Comparison of ENCODE assay signal across 21 cellular contexts in genomic region chr2:68039317-68039716, GRCh38. TPM values are rescaled to one million over a fixed set of nuclear protein-coding genes. Genes with fewer than 3 reads are reported as not detected.
A peak's percentile ranks its signal among the peaks of the same experiment; 100 is the strongest.
DNase-seq lines count a peak whose midpoint lies in the region; ATAC-seq and TF ChIP-seq lines count a peak whose summit lies in the region.
"Had no signal": no experiment of that assay in that cellular context is flagged by ENCODE, and none has a peak within 500 bp of the region (broad histone marks: within the 10 kb centered on the region; RNA-seq: fewer than 3 reads in every experiment).

No MANE protein-coding gene starts in this region.

- ATAC-seq in CD4-positive, alpha-beta T cell (ENCODE audit: poor library complexity), result no peak
- ATAC-seq in HG02642 (IDR thresholded peaks at IDR 0.05; ENCODE audit: poor library complexity, unreplicated experiment), result no peak
- no peak for ATAC-seq in stimulated activated memory B cell treated with anti-CD40 and anti-IgM and Interleukin-4, amounts not matched to agents 10 μg/mL and 1 μg/mL and 100 μg/mL, for 72 hours
- ATAC-seq: GM12878, T-cell had no signal

- no peak for TF ChIP-seq CTCF in CD4-positive, alpha-beta T cell (IDR thresholded peaks at IDR 0.05)
- TF ChIP-seq CTCF in HEK293 (tag by site-specific recombination; IDR thresholded peaks at IDR 0.05) (no peak), VCaP (conservative IDR thresholded peaks at IDR 0.05) (no peak), mesothelial cell of epicardium (IDR thresholded peaks at IDR 0.05; ENCODE audit: unreplicated experiment) (no peak)

- no peaks in the 10 kb centered on the region for H3K9me3 ChIP-seq in CD4-positive, alpha-beta T cell (ENCODE audit: control insufficient read depth, low read length)
- H3K9me3 ChIP-seq in HEK293 (ENCODE audit: control insufficient read depth, insufficient read depth, low read depth, low read length), result no peaks in the 10 kb centered on the region

- no peak overlapping the region for H3K4me3 ChIP-seq in HEK293 (ENCODE audit: low read depth, low read length)
- H3K4me3 ChIP-seq: GM12878, SK-N-MC had no signal

- no peak overlapping the region for H3K4me3 Mint-ChIP-seq in CD4-positive, alpha-beta T cell
- no peak overlapping the region for H3K4me3 Mint-ChIP-seq in mesothelial cell of epicardium
- H3K4me3 Mint-ChIP-seq in stimulated activated memory B cell treated with anti-CD40 and anti-IgM and Interleukin-4, amounts not matched to agents 10 μg/mL and 1 μg/mL and 100 μg/mL, for 72 hours, result no peak overlapping the region
- H3K4me3 Mint-ChIP-seq: T-cell had no signal

- H3K27me3 Mint-ChIP-seq in CD4-positive, alpha-beta T cell, result no peaks in the 10 kb centered on the region
- H3K27me3 Mint-ChIP-seq in mesothelial cell of epicardium (ENCODE audit: low read depth), result no peaks in the 10 kb centered on the region
- no peaks in the 10 kb centered on the region for H3K27me3 Mint-ChIP-seq in stimulated activated memory B cell treated with anti-CD40 and anti-IgM and Interleukin-4, amounts not matched to agents 10 μg/mL and 1 μg/mL and 100 μg/mL, for 72 hours
- H3K27me3 Mint-ChIP-seq: T-cell had no signal

- POLR2A ChIA-PET in CD4-positive, alpha-beta T cell (lab: Charles Lee), result no interaction called here
- POLR2A ChIA-PET in HEK293 (lab: Yijun Ruan, JAX), result interaction anchor here (1.2 kb wide), 1 partner anchor 12 kb away, joined by 3 read pairs; no protein-coding TSS in a partner anchor

- no peaks in the 10 kb centered on the region for H3K4me1 Mint-ChIP-seq in CD4-positive, alpha-beta T cell (ENCODE audit: low read depth)
- H3K4me1 Mint-ChIP-seq in mesothelial cell of epicardium, result peaks cover 57% of the 10 kb centered on the region
- no peaks in the 10 kb centered on the region for H3K4me1 Mint-ChIP-seq in stimulated activated memory B cell treated with anti-CD40 and anti-IgM and Interleukin-4, amounts not matched to agents 10 μg/mL and 1 μg/mL and 100 μg/mL, for 72 hours

- peak overlapping the region; percentile 12 for H3K27ac Mint-ChIP-seq in CD4-positive, alpha-beta T cell
- H3K27ac Mint-ChIP-seq in mesothelial cell of epicardium, result peak overlapping the region; percentile 79
- H3K27ac Mint-ChIP-seq in stimulated activated memory B cell treated with anti-CD40 and anti-IgM and Interleukin-4, amounts not matched to agents 10 μg/mL and 1 μg/mL and 100 μg/mL, for 72 hours, result no peak overlapping the region
- H3K27ac Mint-ChIP-seq: T-cell had no signal

- no peak for DNase-seq in CD4-positive, alpha-beta T cell
- DNase-seq in mesothelial cell of epicardium (ENCODE audit: low spot score in 2 of 2, unreplicated experiment in 2 of 2) (no peak), RKO (ENCODE audit: low spot score) (no peak)
- DNase-seq: AML-193, DND-41, GOT3, NCI-H1105, NCI-H146, NCI-H2029 treated with DMSO at 0.1 percent for 48 hours, NCI-H446, OCI-M1, RPMI8226, SHP77, T-cell had no signal

- H3K9me3 Mint-ChIP-seq in CD4-positive, alpha-beta T cell, result no peaks in the 10 kb centered on the region
- H3K9me3 Mint-ChIP-seq in mesothelial cell of epicardium, result no peaks in the 10 kb centered on the region
- no peaks in the 10 kb centered on the region for H3K9me3 Mint-ChIP-seq in stimulated activated memory B cell treated with anti-CD40 and anti-IgM and Interleukin-4, amounts not matched to agents 10 μg/mL and 1 μg/mL and 100 μg/mL, for 72 hours
- H3K9me3 Mint-ChIP-seq: T-cell had no signal

- H3K36me3 ChIP-seq in HEK293 (ENCODE audit: control insufficient read depth in 2 of 2, insufficient read depth in 1 of 2, low read length in 2 of 2), result peaks cover 1 to 4% of the 10 kb centered on the region in 2 experiments; a peak in 2 of 3 replicates

- H3K27me3 ChIP-seq in CD4-positive, alpha-beta T cell (ENCODE audit: control insufficient read depth, insufficient read depth, low read length), result no peaks in the 10 kb centered on the region

- peaks cover 22% of the 10 kb centered on the region for H3K36me3 Mint-ChIP-seq in CD4-positive, alpha-beta T cell (ENCODE audit: low read depth)
- no peaks in the 10 kb centered on the region for H3K36me3 Mint-ChIP-seq in mesothelial cell of epicardium
- peaks cover 15% of the 10 kb centered on the region for H3K36me3 Mint-ChIP-seq in stimulated activated memory B cell treated with anti-CD40 and anti-IgM and Interleukin-4, amounts not matched to agents 10 μg/mL and 1 μg/mL and 100 μg/mL, for 72 hours

- CTCF ChIA-PET in CD4-positive, alpha-beta T cell (lab: Charles Lee), result interaction anchor here (1.4 kb wide), 1 partner anchor 15 kb away, joined by 3 read pairs; no protein-coding TSS in a partner anchor
- CTCF ChIA-PET in HEK293 (lab: Yijun Ruan, JAX), result interaction anchor here (0.5 kb wide), 1 partner anchor 157 kb away, joined by 3 read pairs; no protein-coding TSS in a partner anchor

- H3K27ac ChIP-seq in CD4-positive, alpha-beta T cell (ENCODE audit: low read depth, low read length), result no peak overlapping the region
- H3K27ac ChIP-seq in HEK293 (ENCODE audit: extremely low read depth, low read depth, low read length) (no peak overlapping the region), VCaP (peak overlapping the region; percentile 22)
- H3K27ac ChIP-seq: C4-2B, SK-N-MC had no signal

- peaks cover 19% of the 10 kb centered on the region for H3K4me1 ChIP-seq in HEK293 (ENCODE audit: control insufficient read depth, insufficient read depth, low read length)

- intact Hi-C loops in CD4-positive, alpha-beta T cell (cut with DNase I, micrococcal nuclease), result no loop called here

TF ChIP-seq in HEK293, 187 proteins besides CTCF, POLR2A, EP300 and RAD21:
- TF ChIP-seq, protein P1, sequence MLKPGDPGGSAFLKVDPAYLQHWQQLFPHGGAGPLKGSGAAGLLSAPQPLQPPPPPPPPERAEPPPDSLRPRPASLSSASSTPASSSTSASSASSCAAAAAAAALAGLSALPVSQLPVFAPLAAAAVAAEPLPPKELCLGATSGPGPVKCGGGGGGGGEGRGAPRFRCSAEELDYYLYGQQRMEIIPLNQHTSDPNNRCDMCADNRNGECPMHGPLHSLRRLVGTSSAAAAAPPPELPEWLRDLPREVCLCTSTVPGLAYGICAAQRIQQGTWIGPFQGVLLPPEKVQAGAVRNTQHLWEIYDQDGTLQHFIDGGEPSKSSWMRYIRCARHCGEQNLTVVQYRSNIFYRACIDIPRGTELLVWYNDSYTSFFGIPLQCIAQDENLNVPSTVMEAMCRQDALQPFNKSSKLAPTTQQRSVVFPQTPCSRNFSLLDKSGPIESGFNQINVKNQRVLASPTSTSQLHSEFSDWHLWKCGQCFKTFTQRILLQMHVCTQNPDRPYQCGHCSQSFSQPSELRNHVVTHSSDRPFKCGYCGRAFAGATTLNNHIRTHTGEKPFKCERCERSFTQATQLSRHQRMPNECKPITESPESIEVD (tag by site-specific recombination; IDR thresholded peaks at IDR 0.05), result peak; percentile 56; the same call in 1 of the 2 replicates
- TF ChIP-seq ZNF704 (tag by site-specific recombination; IDR thresholded peaks at IDR 0.05) (no peak), WT1 (tag by site-specific recombination; IDR thresholded peaks at IDR 0.05) (peak; percentile 33; the same call in 1 of the 2 replicates), ZNF19 (tag by site-specific recombination; IDR thresholded peaks at IDR 0.05; ENCODE audit: low read depth) (no peak)
- TF ChIP-seq, protein P2, sequence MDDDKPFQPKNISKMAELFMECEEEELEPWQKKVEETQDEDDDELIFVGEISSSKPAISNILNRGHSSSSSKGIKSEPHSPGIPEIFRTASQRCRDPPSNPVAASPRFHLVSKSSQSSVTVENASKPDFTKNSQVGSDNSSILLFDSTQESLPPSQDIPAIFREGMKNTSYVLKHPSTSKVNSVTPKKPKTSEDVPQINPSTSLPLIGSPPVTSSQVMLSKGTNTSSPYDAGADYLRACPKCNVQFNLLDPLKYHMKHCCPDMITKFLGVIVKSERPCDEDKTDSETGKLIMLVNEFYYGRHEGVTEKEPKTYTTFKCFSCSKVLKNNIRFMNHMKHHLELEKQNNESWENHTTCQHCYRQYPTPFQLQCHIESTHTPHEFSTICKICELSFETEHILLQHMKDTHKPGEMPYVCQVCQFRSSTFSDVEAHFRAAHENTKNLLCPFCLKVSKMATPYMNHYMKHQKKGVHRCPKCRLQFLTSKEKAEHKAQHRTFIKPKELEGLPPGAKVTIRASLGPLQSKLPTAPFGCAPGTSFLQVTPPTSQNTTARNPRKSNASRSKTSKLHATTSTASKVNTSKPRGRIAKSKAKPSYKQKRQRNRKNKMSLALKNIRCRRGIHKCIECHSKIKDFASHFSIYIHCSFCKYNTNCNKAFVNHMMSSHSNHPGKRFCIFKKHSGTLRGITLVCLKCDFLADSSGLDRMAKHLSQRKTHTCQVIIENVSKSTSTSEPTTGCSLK (tag by site-specific recombination; IDR thresholded peaks at IDR 0.05), result no peak

RNA-seq across cellular contexts. Expression of gene C1D, which starts 23.5 kb away (rescaled TPM):
- 10 to 100 TPM; 16.2 to 16.4 TPM for total RNA-seq in CD4-positive, alpha-beta T cell
- 20.5 to 23.6 TPM (median 22.4 TPM) in 3 replicates for total RNA-seq in mesothelial cell of epicardium
